In genomic region chr12:3491938-3492867, GRCh38 we compare ENCODE assay signal across 1 cellular context.
TF ChIP-seq lines count a peak whose summit lies in the region.

No MANE protein-coding gene starts in this region.

TF ChIP-seq in K562, 482 proteins besides CTCF, POLR2A, EP300 and RAD21 (continued from another document):
- TF ChIP-seq REST (CRISPR knock-in tag; IDR thresholded peaks at IDR 0.05; ENCODE audit: low read depth), result peak; percentile 97
- no peak for TF ChIP-seq ZNF24 (IDR thresholded peaks at IDR 0.05)
- peak; percentile 57 to 67 for TF ChIP-seq NRF1 (conservative IDR thresholded peaks at IDR 0.05 in 1 of 2, IDR thresholded peaks at IDR 0.05 in 1 of 2)
- no peak for TF ChIP-seq ZNF655 (CRISPR knock-in tag; IDR thresholded peaks at IDR 0.05)
- no peak for TF ChIP-seq UBTF (IDR thresholded peaks at IDR 0.05; ENCODE audit: borderline replicate concordance in 1 of 2, low read depth in 2 of 2, low read length in 2 of 2)
- no peak for TF ChIP-seq KHSRP (IDR thresholded peaks at IDR 0.05)
- TF ChIP-seq POLR2H (tag; IDR thresholded peaks at IDR 0.05; ENCODE audit: low read depth), result no peak
- no peak for TF ChIP-seq KLF10 (CRISPR knock-in tag; IDR thresholded peaks at IDR 0.05)
- TF ChIP-seq BCLAF1 (IDR thresholded peaks at IDR 0.05; ENCODE audit: borderline replicate concordance in 1 of 2, control insufficient read depth in 1 of 2, low read depth in 2 of 2, low read length in 1 of 2), result no peak
- TF ChIP-seq ZNF511 (CRISPR knock-in tag; IDR thresholded peaks at IDR 0.05), result 0 out of 2 replicates have a peak, but pooled peaks have one; percentile 37
- no peak for TF ChIP-seq MLLT1 (IDR thresholded peaks at IDR 0.05)
- TF ChIP-seq CREM (IDR thresholded peaks at IDR 0.05; ENCODE audit: low read depth), result peak; percentile 28; the same call in 1 of the 2 replicates
- no peak for TF ChIP-seq HNRNPL (IDR thresholded peaks at IDR 0.05; ENCODE audit: low read depth, low read length)
TF ChIP-seq in K562: peak in this region for 8.
